Comparison of ENCODE assay signal across 11 cellular contexts in genomic region chr7:17700138-17700537, GRCh38.
"Had no signal": no experiment of that assay in that cellular context is flagged by ENCODE, and none has a peak within 500 bp of the region (broad histone marks: within the 10 kb centered on the region; RNA-seq: fewer than 3 reads in every experiment).

No MANE protein-coding gene starts in this region.

- FAIRE-seq: H1, H54 had no signal

- H3K9me3 ChIP-seq: HAP-1 had no signal

- ATAC-seq: GM23338, HCT116 had no signal

- H3K36me3 ChIP-seq: HAP-1 had no signal

- DNase-seq: GM23248, GOT3, H7, H9, HCEC 1CT, HFFc6 had no signal

- H3K9ac ChIP-seq: GM23248 had no signal

- H3K4me3 ChIP-seq: GM23248, GM23338, HAP-1 had no signal

- H3K27ac ChIP-seq: GM23248 had no signal
